10 cellular contexts compared by ENCODE assay signal in the genomic region with DNA sequence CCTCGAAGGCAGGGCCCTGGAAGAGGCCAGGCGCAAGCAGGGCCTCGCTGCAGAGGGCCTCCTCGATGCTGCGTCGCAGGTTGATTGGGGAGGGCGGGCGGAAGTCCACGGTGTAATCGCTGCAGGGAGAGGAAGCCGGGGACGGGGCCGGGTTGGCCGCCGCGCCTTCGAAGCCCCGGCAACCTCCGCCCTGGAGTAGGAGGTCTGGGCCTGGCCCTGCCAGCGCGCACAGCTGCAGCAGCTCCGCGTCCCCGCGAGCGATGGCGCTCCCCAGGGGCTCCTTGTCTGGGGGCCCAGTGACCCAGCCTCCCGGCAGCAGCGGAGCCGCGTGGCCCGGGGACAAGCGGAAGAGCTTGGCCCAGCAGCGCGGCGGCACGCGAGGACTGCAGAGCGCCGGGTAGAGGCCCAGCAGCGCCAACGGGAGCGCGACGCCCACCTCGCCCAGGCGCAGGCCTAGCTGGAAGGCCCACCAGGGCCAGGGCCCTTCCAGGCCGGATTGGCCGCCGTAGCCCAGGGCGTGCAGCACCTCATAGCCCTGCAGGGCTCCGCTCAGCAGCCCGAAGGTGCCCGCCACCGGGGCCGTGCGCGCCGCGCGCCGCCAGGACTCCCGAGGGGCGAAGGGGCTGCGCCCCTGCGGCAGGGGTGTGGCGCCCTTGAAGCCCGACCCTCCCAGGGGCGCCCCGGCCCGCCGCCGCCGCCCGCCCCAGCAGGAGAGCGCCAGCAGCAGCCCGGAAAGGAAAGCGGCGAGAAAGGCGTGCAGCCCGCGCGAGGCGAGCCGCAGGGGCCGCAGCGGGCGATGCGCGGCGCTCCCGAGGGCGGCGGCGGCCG. TPM values are rescaled to one million over a fixed set of nuclear protein-coding genes. Genes with fewer than 3 reads are reported as not detected.
A peak's percentile ranks its signal among the peaks of the same experiment; 100 is the strongest.
DNase-seq lines count a peak whose midpoint lies in the region; ATAC-seq and FAIRE-seq lines count a peak whose summit lies in the region.
"Had no signal": no experiment of that assay in that cellular context is flagged by ENCODE, and none has a peak within 500 bp of the region (broad histone marks: within the 10 kb centered on the region; RNA-seq: fewer than 3 reads in every experiment).

No MANE protein-coding gene starts in this region.

- no peak for FAIRE-seq in urothelium cell line (lab: Jason Lieb, UNC)

- DNase-seq in activated CD4-positive, alpha-beta T cell treated with anti-CD3 and anti-CD28 coated beads for 48 hours: peak; percentile 15
- no peak for DNase-seq in activated CD4-positive, alpha-beta T cell treated with anti-CD3 and anti-CD28 coated beads, Interleukin-2, amount 50 U/mL, for 48 hours
- peak; percentile 10 for DNase-seq in activated T-helper 9 cell treated with anti-CD3 and anti-CD28 coated beads, Interleukin-2, amount 50 U/mL, for 16 hours (ENCODE audit: low read depth)
- DNase-seq in A172 (ENCODE audit: low spot score) (no peak), urothelium cell line (ENCODE audit: low spot score) (no peak)
- DNase-seq: PC-9 had no signal

- ATAC-seq in GM19023 (IDR thresholded peaks at IDR 0.05; ENCODE audit: unreplicated experiment): no peak

- no peak overlapping the region for H3K27ac ChIP-seq in subcutaneous abdominal adipose tissue (ENCODE audit: low read depth, low read length)
- H3K27ac ChIP-seq: PC-9 had no signal

- peaks cover 0 to 18% (median 13%) of the 10 kb centered on the region in 5 donors for H3K4me1 ChIP-seq in subcutaneous abdominal adipose tissue (ENCODE audit: control insufficient read depth in 5 of 5, insufficient read depth in 5 of 5, low read length in 5 of 5)

- peaks cover 0 to 3% (median 0%) of the 10 kb centered on the region in 5 donors for H3K27me3 ChIP-seq in subcutaneous abdominal adipose tissue (ENCODE audit: control insufficient read depth in 5 of 5, insufficient read depth in 4 of 5, low read length in 5 of 5)

- peak overlapping the region in 1 of 5 donors; percentile 36 for H3K9ac ChIP-seq in subcutaneous abdominal adipose tissue (ENCODE audit: low read length in 5 of 5)

- H3K4me3 ChIP-seq in iPS-18c (ENCODE audit: insufficient read depth, low read depth, low read length): peak overlapping the region; percentile 24
- H3K4me3 ChIP-seq in subcutaneous abdominal adipose tissue (ENCODE audit: low read depth in 1 of 5, low read length in 5 of 5): peak overlapping the region in 4 of 5 donors; percentile 6 to 50 (median 32)
- H3K4me3 ChIP-seq: PC-9 had no signal

- H3K36me3 ChIP-seq in subcutaneous abdominal adipose tissue (ENCODE audit: control insufficient read depth in 5 of 5, insufficient read depth in 5 of 5, low read length in 5 of 5): peaks cover 0 to 3% (median 0%) of the 10 kb centered on the region in 5 donors

- H3K9me3 ChIP-seq in iPS-18c (ENCODE audit: control insufficient read depth, insufficient read depth, low read length) (no peaks in the 10 kb centered on the region), subcutaneous abdominal adipose tissue (ENCODE audit: control insufficient read depth in 5 of 5, low read length in 5 of 5) (no peaks in the 10 kb centered on the region)

RNA-seq across cellular contexts. Expression of gene RBM28, which starts 7.8 kb away (rescaled TPM):
- total RNA-seq in A172 (2014; rRNA removed; shearing (Covaris generic)): 15.8 and 19.3 TPM in 2 replicates

RNA-seq across cellular contexts. Expression of gene PRRT4, which starts 10.0 kb away (rescaled TPM):
- 0.10 and 1.6 TPM in 2 replicates for total RNA-seq in A172 (2014; rRNA removed; shearing (Covaris generic))
- total RNA-seq: pulmonary artery endothelial cell had no signal

RNA-seq across cellular contexts. Expression of gene IMPDH1, which starts 58.3 kb away (rescaled TPM):
- 77.8 and 78.1 TPM in 2 replicates for total RNA-seq in A172 (2014; rRNA removed; shearing (Covaris generic))

Comparison
In these comparisons a context has a peak if more than half of its experiments do, and no peak if none do; other contexts are left out.
1. DNase-seq: peak in activated CD4-positive, alpha-beta T cell treated with anti-CD3 and anti-CD28 coated beads for 48 hours (single experiment) and activated T-helper 9 cell treated with anti-CD3 and anti-CD28 coated beads, Interleukin-2, amount 50 U/mL, for 16 hours (single experiment); none in activated CD4-positive, alpha-beta T cell treated with anti-CD3 and anti-CD28 coated beads, Interleukin-2, amount 50 U/mL, for 48 hours (0 of 2), A172 (single experiment) and urothelium cell line (single experiment).